ENCODE assay signal across 30 cellular contexts in genomic region chr17:82070611-82071010, GRCh38.
"Had no signal": no experiment of that assay in that cellular context is flagged by ENCODE, and none has a peak within 500 bp of the region (broad histone marks: within the 10 kb centered on the region; RNA-seq: fewer than 3 reads in every experiment).

No MANE protein-coding gene starts in this region.

- ATAC-seq: naive thymus-derived CD8-positive, alpha-beta T cell; natural killer cell treated with Interleukin-12 subunit alpha and Interleukin-12 subunit beta and Interleukin-15 and Interleukin-18, amount 100 ng/mL, for 72 hours; psoas muscle; right cardiac atrium; right lobe of liver; stimulated activated memory B cell treated with anti-CD40 and anti-IgM and Interleukin-4, amounts not matched to agents 10 μg/mL and 1 μg/mL and 100 μg/mL, for 72 hours; stimulated activated naive CD8-positive, alpha-beta T cell treated with anti-CD3 and anti-CD28 coated beads, Interleukin-15, amount 100 ng/mL, for 72 hours; stimulated activated naive CD8-positive, alpha-beta T cell treated with anti-CD3 and anti-CD28 coated beads, Interleukin-15, Interleukin-2, amounts not matched to agents 100 U/mL and 50 U/mL, for 24 hours; upper lobe of right lung had no signal

- H3K4me1 ChIP-seq: psoas muscle, right lobe of liver, uterus had no signal

- FAIRE-seq: small intestine had no signal

- H3K27me3 Mint-ChIP-seq: naive thymus-derived CD8-positive, alpha-beta T cell; natural killer cell treated with Interleukin-12 subunit alpha and Interleukin-12 subunit beta and Interleukin-15 and Interleukin-18, amount 100 ng/mL, for 72 hours; stimulated activated memory B cell treated with anti-CD40 and anti-IgM and Interleukin-4, amounts not matched to agents 10 μg/mL and 1 μg/mL and 100 μg/mL, for 72 hours; stimulated activated naive CD8-positive, alpha-beta T cell treated with anti-CD3 and anti-CD28 coated beads, Interleukin-15, amount 100 ng/mL, for 72 hours had no signal

- H3K27ac Mint-ChIP-seq: naive thymus-derived CD8-positive, alpha-beta T cell; natural killer cell treated with Interleukin-12 subunit alpha and Interleukin-12 subunit beta and Interleukin-15 and Interleukin-18, amount 100 ng/mL, for 72 hours; nephron progenitor cell; neural progenitor cell; progenitor cell of endocrine pancreas; stimulated activated memory B cell treated with anti-CD40 and anti-IgM and Interleukin-4, amounts not matched to agents 10 μg/mL and 1 μg/mL and 100 μg/mL, for 72 hours; type B pancreatic cell had no signal

- H3K27ac ChIP-seq: neural progenitor cell, ovary, parathyroid adenoma, psoas muscle, right lobe of liver, sigmoid colon, suprapubic skin, testis, tibial artery, transverse colon, upper lobe of right lung, uterus had no signal

- H3K9me3 Mint-ChIP-seq: naive thymus-derived CD8-positive, alpha-beta T cell; natural killer cell treated with Interleukin-12 subunit alpha and Interleukin-12 subunit beta and Interleukin-15 and Interleukin-18, amount 100 ng/mL, for 72 hours; neural progenitor cell; stimulated activated memory B cell treated with anti-CD40 and anti-IgM and Interleukin-4, amounts not matched to agents 10 μg/mL and 1 μg/mL and 100 μg/mL, for 72 hours; stimulated activated naive CD8-positive, alpha-beta T cell treated with anti-CD3 and anti-CD28 coated beads, Interleukin-15, amount 100 ng/mL, for 72 hours; type B pancreatic cell had no signal

- H3K9ac ChIP-seq: neural progenitor cell, parathyroid adenoma had no signal

- H3K36me3 Mint-ChIP-seq: naive thymus-derived CD8-positive, alpha-beta T cell; natural killer cell treated with Interleukin-12 subunit alpha and Interleukin-12 subunit beta and Interleukin-15 and Interleukin-18, amount 100 ng/mL, for 72 hours; neural progenitor cell; stimulated activated memory B cell treated with anti-CD40 and anti-IgM and Interleukin-4, amounts not matched to agents 10 μg/mL and 1 μg/mL and 100 μg/mL, for 72 hours; type B pancreatic cell had no signal

- H3K79me2 ChIP-seq: parathyroid adenoma had no signal

- H3K4me3 ChIP-seq: neural progenitor cell, ovary, psoas muscle, right lobe of liver, sigmoid colon, suprapubic skin, testis, tibial artery, transverse colon, upper lobe of right lung, uterus had no signal

- DNase-seq: naive thymus-derived CD8-positive, alpha-beta T cell; nephron progenitor cell; occipital lobe; ovary; posterior cingulate gyrus; psoas muscle; right lobe of liver; sigmoid colon; small intestine; stimulated activated CD4-positive, alpha-beta T cell treated with anti-CD3 and anti-CD28 coated beads, Interleukin-15, amount 100 ng/mL, for 24 hours; stimulated activated CD4-positive, alpha-beta T cell treated with anti-CD3 and anti-CD28 coated beads, Interleukin-2, amount 100 ng/mL, for 24 hours; stimulated activated CD4-positive, alpha-beta T cell treated with anti-CD3 and anti-CD28 coated beads, Interleukin-2, amount 100 ng/mL, for 48 hours; stimulated activated CD4-positive, alpha-beta T cell treated with anti-CD3 and anti-CD28 coated beads, Interleukin-4, amount 100 ng/mL, for 24 hours; stimulated activated naive CD4-positive, alpha-beta T cell; stimulated activated naive CD8-positive, alpha-beta T cell treated with anti-CD3 and anti-CD28 coated beads, Interleukin-15, amount 100 ng/mL, for 72 hours; stimulated activated naive CD8-positive, alpha-beta T cell treated with anti-CD3 and anti-CD28 coated beads, Interleukin-15, Interleukin-2, amounts not matched to agents 100 U/mL and 50 U/mL, for 24 hours; substantia nigra; testis; tibial artery; transverse colon; upper lobe of right lung; uterus had no signal

- H3K4me3 Mint-ChIP-seq: naive thymus-derived CD8-positive, alpha-beta T cell; natural killer cell treated with Interleukin-12 subunit alpha and Interleukin-12 subunit beta and Interleukin-15 and Interleukin-18, amount 100 ng/mL, for 72 hours; nephron progenitor cell; neural progenitor cell; stimulated activated memory B cell treated with anti-CD40 and anti-IgM and Interleukin-4, amounts not matched to agents 10 μg/mL and 1 μg/mL and 100 μg/mL, for 72 hours; stimulated activated naive CD8-positive, alpha-beta T cell treated with anti-CD3 and anti-CD28 coated beads, Interleukin-15, amount 100 ng/mL, for 72 hours; type B pancreatic cell had no signal

- H3K9me3 ChIP-seq: ovary, psoas muscle, right lobe of liver, sigmoid colon, suprapubic skin, testis, tibial artery, transverse colon, upper lobe of right lung, uterus had no signal

- H3K36me3 ChIP-seq: neural progenitor cell, ovary, right lobe of liver, sigmoid colon, suprapubic skin, tibial artery, transverse colon, upper lobe of right lung, uterus had no signal

- H3K4me2 ChIP-seq: neural progenitor cell had no signal

- H2AFZ ChIP-seq: neural progenitor cell, parathyroid adenoma had no signal

- H3K27me3 ChIP-seq: ovary, right lobe of liver, sigmoid colon, suprapubic skin, testis, tibial artery, transverse colon, upper lobe of right lung, uterus had no signal
